ENCODE assay signal across 22 cellular contexts in genomic region chr17:7208754-7209460, GRCh38. TPM values are rescaled to one million over a fixed set of nuclear protein-coding genes. Genes with fewer than 3 reads are reported as not detected.
DNase-seq lines count a peak whose midpoint lies in the region; ATAC-seq and TF ChIP-seq lines count a peak whose summit lies in the region.
"Had no signal": no experiment of that assay in that cellular context is flagged by ENCODE, and none has a peak within 500 bp of the region (broad histone marks: within the 10 kb centered on the region; RNA-seq: fewer than 3 reads in every experiment).

No MANE protein-coding gene starts in this region.

- CTCF ChIA-PET in A673 (lab: Charles Lee): no interaction called here

- no peaks in the 10 kb centered on the region for H3K9me3 Mint-ChIP-seq in naive B cell
- H3K9me3 Mint-ChIP-seq: activated T-helper 2 cell treated with anti-CD3 and anti-CD28 coated beads, Interferon-gamma antibody, Interleukin-2, Interleukin-4, amounts not matched to agents 10 μg/mL and 5 μg/mL and 100 μg/mL, durations not matched to agents 14 hours and 24 hours and 36 hours had no signal

- H3K4me1 ChIP-seq in A673 (ENCODE audit: insufficient read depth, low read length, poor library complexity, severe bottlenecking): peaks cover 58% of the 10 kb centered on the region
- peaks cover 41% of the 10 kb centered on the region for H3K4me1 ChIP-seq in HUES6 (ENCODE audit: control insufficient read depth, insufficient read depth, low read length)
- H3K4me1 ChIP-seq in ectodermal cell (ENCODE audit: control insufficient read depth, insufficient read depth, low read length): peaks cover 76% of the 10 kb centered on the region

- H3K36me3 ChIP-seq in A673 (ENCODE audit: insufficient read depth, low read length, poor library complexity, severe bottlenecking): peaks cover 2% of the 10 kb centered on the region
- H3K36me3 ChIP-seq in HUES6 (ENCODE audit: control insufficient read depth, insufficient read depth, low read length): peaks cover 1% of the 10 kb centered on the region; the same call in 1 of the 2 replicates
- H3K36me3 ChIP-seq in ectodermal cell (ENCODE audit: control insufficient read depth, insufficient read depth, low read length): peaks cover under 1% of the 10 kb centered on the region
- H3K36me3 ChIP-seq: adrenal gland, esophagus squamous epithelium, uterus had no signal

- peaks cover 0 to 10% (median 6%) of the 10 kb centered on the region in 3 donors for H3K27me3 Mint-ChIP-seq in naive B cell

- H3K27me3 ChIP-seq in A673 (replicated peaks; ENCODE audit: insufficient read depth, low read depth, low read length, poor library complexity) (no peaks in the 10 kb centered on the region), HUES6 (ENCODE audit: control insufficient read depth, insufficient read depth, low read length) (no peaks in the 10 kb centered on the region; the same call in 1 of the 2 replicates), ectodermal cell (ENCODE audit: control insufficient read depth, insufficient read depth, low read length, poor library complexity, severe bottlenecking) (no peaks in the 10 kb centered on the region)
- H3K27me3 ChIP-seq: adrenal gland, esophagus squamous epithelium, uterus had no signal

- 75% methylated on average over 9 of the region's 9 CpGs for WGBS in ectodermal cell, 2 experiments

- BruUV-seq in A673 (replicated peaks; lab: Mats Ljungman, UMichigan): no TSS peak

- DNase-seq in A673 (ENCODE audit: low spot score) (no peak), naive B cell (no peak), NOMO-1 treated with dmso at 0.1 percent for 144 hours (lab: John Stamatoyannopoulos, UW; ENCODE audit: unreplicated experiment) (no peak), NCI-H2029 treated with DMSO at 0.1 percent for 48 hours (lab: John Stamatoyannopoulos, UW) (no peak), NCI-H2107 treated with DMSO at 0.1 percent for 48 hours (lab: John Stamatoyannopoulos, UW; ENCODE audit: unreplicated experiment) (no peak)
- DNase-seq: activated CD4-positive, alpha-beta T cell treated with anti-CD3 and anti-CD28 coated beads, Interleukin-2, amount 50 U/mL, for 1 hour; activated CD8-positive, alpha-beta memory T cell treated with anti-CD3 and anti-CD28 coated beads, Interleukin-2, amount 50 U/mL, for 4 hours; DMS 273 treated with DMSO at 0.1 percent for 48 hours; dorsolateral prefrontal cortex; esophagus squamous epithelium; NCI-H774; occipital lobe; PC-3; SHP77 treated with DMSO at 0.1 percent for 48 hours; stimulated activated CD4-positive, alpha-beta T cell treated with anti-CD3 and anti-CD28 coated beads, Interleukin-12 subunit alpha, Interleukin-12 subunit beta, amount 100 ng/mL, for 4 hours; uterus had no signal

- POLR2A ChIA-PET in A673 (lab: Charles Lee; ENCODE audit: low non-redundant PET): no interaction called here

- no peak for TF ChIP-seq CTCF in A673 (conservative IDR thresholded peaks at IDR 0.05; ENCODE audit: low read depth, low read length)

- H3K36me3 Mint-ChIP-seq in naive B cell: no peaks in the 10 kb centered on the region

- H3K4me3 ChIP-seq in A673 (ENCODE audit: low read depth, low read length, poor library complexity, severe bottlenecking) (no peak overlapping the region), HUES6 (ENCODE audit: low read depth, low read length) (peak overlapping the region; percentile 42), ectodermal cell (ENCODE audit: insufficient read depth, low read depth, low read length) (peak overlapping the region; percentile 35)
- H3K4me3 ChIP-seq: adrenal gland, esophagus squamous epithelium, uterus had no signal

- H3K4me3 Mint-ChIP-seq in naive B cell: peak overlapping the region in 1 of 8 donors; percentile 56

- intact Hi-C loops in A673 (cut with micrococcal nuclease; ENCODE audit: unreplicated experiment): no loop called here

- H3K9ac ChIP-seq in HUES6 (ENCODE audit: low read length): no peak overlapping the region

- H3K27ac Mint-ChIP-seq in naive B cell: peak overlapping the region in 4 of 6 donors; percentile 67 to 81 (median 75)
- H3K27ac Mint-ChIP-seq: activated T-helper 2 cell treated with anti-CD3 and anti-CD28 coated beads, Interferon-gamma antibody, Interleukin-2, Interleukin-4, amounts not matched to agents 10 μg/mL and 5 μg/mL and 100 μg/mL, durations not matched to agents 14 hours and 24 hours and 36 hours had no signal

- H3K27ac ChIP-seq in A673 (ENCODE audit: low read depth, low read length, poor library complexity, severe bottlenecking) (peak overlapping the region; percentile 57), HUES6 (ENCODE audit: low read depth, low read length) (no peak overlapping the region), ectodermal cell (ENCODE audit: insufficient read depth, low read depth, low read length, poor library complexity, severe bottlenecking) (peak overlapping the region; percentile 79)
- H3K27ac ChIP-seq: esophagus squamous epithelium had no signal

- no peak for ATAC-seq in naive B cell (ENCODE audit: low read depth in 2 of 2)
- ATAC-seq in GM18870 (IDR thresholded peaks at IDR 0.05; ENCODE audit: unreplicated experiment): no peak
- ATAC-seq: left lobe of liver, PC-3 had no signal

- peaks cover 34 to 47% (median 38%) of the 10 kb centered on the region in 3 donors for H3K4me1 Mint-ChIP-seq in naive B cell

- H3K9me3 ChIP-seq in A673 (ENCODE audit: low read depth, low read length, poor library complexity, severe bottlenecking) (no peaks in the 10 kb centered on the region), HUES6 (ENCODE audit: control insufficient read depth, insufficient read depth, low read depth, low read length) (no peaks in the 10 kb centered on the region), ectodermal cell (ENCODE audit: control insufficient read depth, low read length) (no peaks in the 10 kb centered on the region)
- H3K9me3 ChIP-seq: adrenal gland, esophagus squamous epithelium, uterus had no signal

RNA-seq across cellular contexts. Expression of gene DLG4, which starts 10.7 kb away (rescaled TPM):
- total RNA-seq in A673 (2021): 74.7 and 86.6 TPM in 2 replicates
- polyA plus RNA-seq in ectodermal cell (2013, experiment 1 of 4): 93.7 TPM
- 92.1 TPM for polyA plus RNA-seq in ectodermal cell (2013, experiment 2 of 4)
- 73.8 TPM for polyA plus RNA-seq in ectodermal cell (2013, experiment 3 of 4)
- polyA plus RNA-seq in ectodermal cell (2013, experiment 4 of 4): 80.9 TPM
- under 1 TPM in 5 of 6 donors, not detected in 1; 0.06 to 0.29 (median 0.22) TPM for polyA plus RNA-seq in naive B cell (ENCODE audit: low read depth in 6 of 6)

RNA-seq across cellular contexts. Expression of gene ACADVL, which starts 10.8 kb away (rescaled TPM):
- 425 and 509 TPM in 2 replicates for total RNA-seq in A673 (2021)
- 386 TPM for polyA plus RNA-seq in ectodermal cell (2013, experiment 1 of 4)
- polyA plus RNA-seq in ectodermal cell (2013, experiment 2 of 4): 387 TPM
- 301 TPM for polyA plus RNA-seq in ectodermal cell (2013, experiment 3 of 4)
- polyA plus RNA-seq in ectodermal cell (2013, experiment 4 of 4): 371 TPM
- polyA plus RNA-seq in naive B cell (ENCODE audit: low read depth in 6 of 6): 100 to 1,000 TPM in 1 of 6 donors, 10 to 100 TPM in 5; 63.9 to 102 (median 75.0) TPM

RNA-seq across cellular contexts. Expression of gene DVL2, which starts 25.4 kb away (rescaled TPM):
- total RNA-seq in A673 (2021): 133 and 139 TPM in 2 replicates
- polyA plus RNA-seq in ectodermal cell (2013, experiment 1 of 4): 86.8 TPM
- 86.8 TPM for polyA plus RNA-seq in ectodermal cell (2013, experiment 2 of 4)
- 62.2 TPM for polyA plus RNA-seq in ectodermal cell (2013, experiment 3 of 4)
- polyA plus RNA-seq in ectodermal cell (2013, experiment 4 of 4): 74.7 TPM
- polyA plus RNA-seq in naive B cell (ENCODE audit: low read depth in 6 of 6): 10 to 100 TPM; 23.4 to 33.1 (median 25.5) TPM

RNA-seq across cellular contexts. Expression of gene ASGR1, which starts 29.7 kb away (rescaled TPM):
- total RNA-seq in A673 (2021): 6.1 and 8.0 TPM in 2 replicates
- polyA plus RNA-seq in ectodermal cell (2013, experiment 1 of 4): 12.2 TPM
- 9.3 TPM for polyA plus RNA-seq in ectodermal cell (2013, experiment 2 of 4)
- polyA plus RNA-seq in ectodermal cell (2013, experiment 3 of 4): 13.7 TPM
- 15.0 TPM for polyA plus RNA-seq in ectodermal cell (2013, experiment 4 of 4)
- polyA plus RNA-seq in naive B cell (ENCODE audit: low read depth in 6 of 6): under 1 TPM in 1 of 6 donors, not detected in 5; 0.19 TPM

RNA-seq across cellular contexts. Expression of gene PHF23, which starts 30.4 kb away (rescaled TPM):
- 84.0 and 85.1 TPM in 2 replicates for total RNA-seq in A673 (2021)
- 89.7 TPM for polyA plus RNA-seq in ectodermal cell (2013, experiment 1 of 4)
- polyA plus RNA-seq in ectodermal cell (2013, experiment 2 of 4): 99.3 TPM
- polyA plus RNA-seq in ectodermal cell (2013, experiment 3 of 4): 72.2 TPM
- polyA plus RNA-seq in ectodermal cell (2013, experiment 4 of 4): 85.3 TPM
- polyA plus RNA-seq in naive B cell (ENCODE audit: low read depth in 6 of 6): 10 to 100 TPM; 11.9 to 24.2 (median 20.5) TPM
